Comparison of ENCODE assay signal across 8 cellular contexts in the genomic region with DNA sequence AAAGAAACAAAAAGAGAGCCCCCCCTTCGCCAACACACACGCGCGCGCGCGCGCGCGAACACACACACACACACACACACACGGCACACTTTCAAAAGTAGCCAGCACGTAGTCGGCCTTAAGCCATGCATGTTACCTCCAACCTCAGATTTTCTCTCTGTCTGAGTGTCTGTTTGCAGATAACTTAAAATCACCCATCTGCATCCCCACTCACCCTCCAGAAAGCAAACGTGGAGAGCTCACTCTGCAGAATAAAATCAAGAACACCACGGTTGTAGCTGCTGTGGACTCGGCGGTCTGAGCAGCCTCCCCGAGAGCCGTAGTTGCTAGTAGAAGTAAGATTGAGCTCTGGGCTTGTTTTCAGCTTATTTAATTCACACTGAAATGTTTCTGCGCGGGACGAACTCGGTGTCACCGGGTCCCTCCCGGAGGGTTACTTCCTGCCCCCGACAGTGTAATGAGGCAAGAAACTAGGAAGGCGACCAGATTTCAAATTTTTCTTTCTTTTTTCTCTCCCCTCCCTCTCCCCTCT.
A peak's percentile ranks its signal among the peaks of the same experiment; 100 is the strongest.
DNase-seq lines count a peak whose midpoint lies in the region; ATAC-seq and TF ChIP-seq lines count a peak whose summit lies in the region.
"Had no signal": no experiment of that assay in that cellular context is flagged by ENCODE, and none has a peak within 500 bp of the region (broad histone marks: within the 10 kb centered on the region; RNA-seq: fewer than 3 reads in every experiment).

No MANE protein-coding gene starts in this region.

- H3K4me3 ChIP-seq in endocrine pancreas (ENCODE audit: control insufficient read depth, insufficient read depth, low read length), result peak overlapping the region; percentile 56
- H3K4me3 ChIP-seq in mucosa of rectum (ENCODE audit: low read length in 2 of 2), result peak overlapping the region; percentile 68 to 72
- H3K4me3 ChIP-seq in tibial artery, result peak overlapping the region; percentile 68 to 81

- intact Hi-C loops in tibial artery (cut with DNase I; ENCODE audit: low total_unique reads), result no loop called here

- no peaks in the 10 kb centered on the region for H3K9me3 ChIP-seq in endocrine pancreas (ENCODE audit: control insufficient read depth, low read length)
- no peaks in the 10 kb centered on the region for H3K9me3 ChIP-seq in mucosa of rectum (ENCODE audit: control insufficient read depth in 2 of 2, low read length in 2 of 2)
- no peaks in the 10 kb centered on the region for H3K9me3 ChIP-seq in tibial artery

- no peak for ATAC-seq in GM18520 (IDR thresholded peaks at IDR 0.05; ENCODE audit: unreplicated experiment)
- no peak for ATAC-seq in HG03139 (IDR thresholded peaks at IDR 0.05; ENCODE audit: unreplicated experiment)
- no peak for ATAC-seq in HG02588 (IDR thresholded peaks at IDR 0.05; ENCODE audit: unreplicated experiment)

- H3K27me3 ChIP-seq in endocrine pancreas (ENCODE audit: control insufficient read depth, insufficient read depth, low read length) (no peaks in the 10 kb centered on the region), mucosa of rectum (ENCODE audit: control insufficient read depth in 2 of 2, insufficient read depth in 2 of 2, low read length in 2 of 2) (peaks cover 4 to 15% of the 10 kb centered on the region in 2 donors), tibial artery (no peaks in the 10 kb centered on the region)

- H3K4me1 ChIP-seq in endocrine pancreas (ENCODE audit: control insufficient read depth, insufficient read depth, low read length), result no peaks in the 10 kb centered on the region
- no peaks in the 10 kb centered on the region for H3K4me1 ChIP-seq in mucosa of rectum (ENCODE audit: control insufficient read depth in 2 of 2, insufficient read depth in 2 of 2, low read length in 2 of 2)
- peaks cover 0 to 10% (median 7%) of the 10 kb centered on the region in 4 donors for H3K4me1 ChIP-seq in tibial artery

- peak overlapping the region; percentile 75 for H3K9ac ChIP-seq in endocrine pancreas (ENCODE audit: control insufficient read depth, insufficient read depth, low read length)
- peak overlapping the region; percentile 8 to 53 for H3K9ac ChIP-seq in mucosa of rectum (ENCODE audit: low read depth in 1 of 2, low read length in 2 of 2)

- H3K27ac ChIP-seq in mucosa of rectum (ENCODE audit: low read depth in 2 of 2, low read length in 2 of 2) (peak overlapping the region; percentile 45 to 54), tibial artery (peak overlapping the region; percentile 83 to 84)

- no peak for TF ChIP-seq CTCF in tibial artery (IDR thresholded peaks at IDR 0.05)

- H3K36me3 ChIP-seq in endocrine pancreas (ENCODE audit: control insufficient read depth, insufficient read depth, low read length), result peaks cover 3% of the 10 kb centered on the region
- no peaks in the 10 kb centered on the region for H3K36me3 ChIP-seq in mucosa of rectum (ENCODE audit: control insufficient read depth in 2 of 2, insufficient read depth in 2 of 2, low read length in 2 of 2)
- H3K36me3 ChIP-seq in tibial artery, result peaks cover 5 to 25% (median 5%) of the 10 kb centered on the region in 3 donors

- DNase-seq in NCI-H2227 (lab: John Stamatoyannopoulos, UW; ENCODE audit: unreplicated experiment) (peak; percentile 37), tibial artery (peak in 1 of 2 donors; percentile 67)
- DNase-seq: activated CD4-positive, CD25-positive, alpha-beta regulatory T cell had no signal
